In genomic region chr7:144725070-144725469, GRCh38 we compare ENCODE assay signal across 17 cellular contexts.
DNase-seq lines count a peak whose midpoint lies in the region; ATAC-seq and TF ChIP-seq lines count a peak whose summit lies in the region.
"Had no signal": no experiment of that assay in that cellular context is flagged by ENCODE, and none has a peak within 500 bp of the region (broad histone marks: within the 10 kb centered on the region; RNA-seq: fewer than 3 reads in every experiment).

No MANE protein-coding gene starts in this region.

- H3K27ac ChIP-seq in VCaP, result peak overlapping the region; percentile 70
- H3K27ac ChIP-seq in WERI-Rb-1, result no peak overlapping the region
- H3K27ac ChIP-seq: RWPE1 had no signal

- no peaks in the 10 kb centered on the region for H3K9me3 ChIP-seq in WERI-Rb-1 (ENCODE audit: severe bottlenecking)

- H3K4me3 Mint-ChIP-seq in activated naive CD4-positive, alpha-beta T cell treated with anti-CD3 and anti-CD28 coated beads for 36 hours, result no peak overlapping the region
- H3K4me3 Mint-ChIP-seq: activated T-helper 17 cell treated with anti-CD3 and anti-CD28 coated beads, Interleukin-2, amount 50 U/mL, for 72 hours; CD4-positive, alpha-beta memory T cell; neural crest cell had no signal

- no peaks in the 10 kb centered on the region for H3K27me3 ChIP-seq in WERI-Rb-1 (ENCODE audit: insufficient read depth, low read depth, severe bottlenecking)

- CTCF ChIA-PET in activated naive CD4-positive, alpha-beta T cell treated with anti-CD3 and anti-CD28 coated beads for 36 hours (lab: Charles Lee), result no interaction called here

- no peak overlapping the region for H3K4me3 ChIP-seq in WERI-Rb-1 (ENCODE audit: low read depth, low read length)

- intact Hi-C loops in activated naive CD4-positive, alpha-beta T cell treated with anti-CD3 and anti-CD28 coated beads for 36 hours (cut with micrococcal nuclease), result no loop called here

- peaks cover 9% of the 10 kb centered on the region for H3K36me3 Mint-ChIP-seq in activated naive CD4-positive, alpha-beta T cell treated with anti-CD3 and anti-CD28 coated beads for 36 hours (ENCODE audit: low read depth)

- ATAC-seq in GM18858 (IDR thresholded peaks at IDR 0.05; ENCODE audit: unreplicated experiment) (peak; percentile 99), GM21423 (IDR thresholded peaks at IDR 0.05; ENCODE audit: unreplicated experiment) (peak; percentile 100), HG03039 (IDR thresholded peaks at IDR 0.05; ENCODE audit: unreplicated experiment) (peak; percentile 90)
- ATAC-seq: activated T-helper 17 cell treated with anti-CD3 and anti-CD28 coated beads, Interleukin-2, amount 50 U/mL, for 72 hours had no signal

- TF ChIP-seq CTCF in VCaP (conservative IDR thresholded peaks at IDR 0.05), result no peak
- no peak for TF ChIP-seq CTCF in WERI-Rb-1 (IDR thresholded peaks at IDR 0.05; ENCODE audit: low read depth, low read length)

- H3K4me1 Mint-ChIP-seq in activated naive CD4-positive, alpha-beta T cell treated with anti-CD3 and anti-CD28 coated beads for 36 hours (ENCODE audit: low read depth), result no peaks in the 10 kb centered on the region
- H3K4me1 Mint-ChIP-seq: neural crest cell had no signal

- H3K9me3 Mint-ChIP-seq in activated naive CD4-positive, alpha-beta T cell treated with anti-CD3 and anti-CD28 coated beads for 36 hours, result no peaks in the 10 kb centered on the region
- H3K9me3 Mint-ChIP-seq: CD4-positive, alpha-beta memory T cell had no signal

- no peaks in the 10 kb centered on the region for H3K36me3 ChIP-seq in WERI-Rb-1

- H3K27me3 Mint-ChIP-seq in activated naive CD4-positive, alpha-beta T cell treated with anti-CD3 and anti-CD28 coated beads for 36 hours (ENCODE audit: low read depth), result no peaks in the 10 kb centered on the region
- H3K27me3 Mint-ChIP-seq: activated T-helper 17 cell treated with anti-CD3 and anti-CD28 coated beads, Interleukin-2, amount 50 U/mL, for 72 hours; CD4-positive, alpha-beta memory T cell had no signal

- no peak for DNase-seq in NCI-H510A (lab: John Stamatoyannopoulos, UW)
- DNase-seq in NCI-H1092 (lab: John Stamatoyannopoulos, UW), result no peak
- DNase-seq in activated naive CD4-positive, alpha-beta T cell treated with anti-CD3 and anti-CD28 coated beads for 36 hours, result no peak
- DNase-seq in WERI-Rb-1, result no peak
- DNase-seq: CD4-positive, alpha-beta memory T cell; central memory CD4-positive, alpha-beta T cell; IMR-90; kidney; NCI-H2171; stimulated activated CD4-positive, alpha-beta T cell treated with anti-CD3 and anti-CD28 coated beads, Interleukin-12 subunit alpha, Interleukin-12 subunit beta, amount 100 ng/mL, for 4 hours had no signal

- H3K27ac Mint-ChIP-seq in activated naive CD4-positive, alpha-beta T cell treated with anti-CD3 and anti-CD28 coated beads for 36 hours, result no peak overlapping the region
- H3K27ac Mint-ChIP-seq: activated T-helper 17 cell treated with anti-CD3 and anti-CD28 coated beads, Interleukin-2, amount 50 U/mL, for 72 hours; CD4-positive, alpha-beta memory T cell had no signal
